1 cellular context compared by ENCODE assay signal in genomic region chr20:58851969-58852458, GRCh38.
TF ChIP-seq lines count a peak whose summit lies in the region.

No MANE protein-coding gene starts in this region.

TF ChIP-seq in GM12878, 131 proteins besides CTCF, POLR2A, EP300 and RAD21:
- no peak for TF ChIP-seq PAX8 (IDR thresholded peaks at IDR 0.05)
- no peak for TF ChIP-seq EED (IDR thresholded peaks at IDR 0.05; ENCODE audit: low read depth)
- no peak for TF ChIP-seq ASH2L (IDR thresholded peaks at IDR 0.05; ENCODE audit: borderline replicate concordance, low read depth)
- TF ChIP-seq BRCA1 (IDR thresholded peaks at IDR 0.05; ENCODE audit: low read depth, low read length) = no peak
- no peak for TF ChIP-seq EGR1 (IDR thresholded peaks at IDR 0.05; ENCODE audit: borderline replicate concordance in 1 of 2, low read depth in 2 of 2, low read length in 2 of 2)
- no peak for TF ChIP-seq NKRF (conservative IDR thresholded peaks at IDR 0.05)
- TF ChIP-seq SMAD1 (IDR thresholded peaks at IDR 0.05; ENCODE audit: low read depth, partially characterized antibody) = no peak
- TF ChIP-seq TBL1XR1 (IDR thresholded peaks at IDR 0.05; ENCODE audit: low read depth, low read length) = no peak
- TF ChIP-seq NR2C1 (IDR thresholded peaks at IDR 0.05) = no peak
- no peak for TF ChIP-seq ZNF274 (IDR thresholded peaks at IDR 0.05; ENCODE audit: insufficient read depth, insufficient read length)
- no peak for TF ChIP-seq YY1 (IDR thresholded peaks at IDR 0.05; ENCODE audit: low read depth, low read length)
- TF ChIP-seq PML (IDR thresholded peaks at IDR 0.05; ENCODE audit: low read length) = no peak
